In the genomic region with DNA sequence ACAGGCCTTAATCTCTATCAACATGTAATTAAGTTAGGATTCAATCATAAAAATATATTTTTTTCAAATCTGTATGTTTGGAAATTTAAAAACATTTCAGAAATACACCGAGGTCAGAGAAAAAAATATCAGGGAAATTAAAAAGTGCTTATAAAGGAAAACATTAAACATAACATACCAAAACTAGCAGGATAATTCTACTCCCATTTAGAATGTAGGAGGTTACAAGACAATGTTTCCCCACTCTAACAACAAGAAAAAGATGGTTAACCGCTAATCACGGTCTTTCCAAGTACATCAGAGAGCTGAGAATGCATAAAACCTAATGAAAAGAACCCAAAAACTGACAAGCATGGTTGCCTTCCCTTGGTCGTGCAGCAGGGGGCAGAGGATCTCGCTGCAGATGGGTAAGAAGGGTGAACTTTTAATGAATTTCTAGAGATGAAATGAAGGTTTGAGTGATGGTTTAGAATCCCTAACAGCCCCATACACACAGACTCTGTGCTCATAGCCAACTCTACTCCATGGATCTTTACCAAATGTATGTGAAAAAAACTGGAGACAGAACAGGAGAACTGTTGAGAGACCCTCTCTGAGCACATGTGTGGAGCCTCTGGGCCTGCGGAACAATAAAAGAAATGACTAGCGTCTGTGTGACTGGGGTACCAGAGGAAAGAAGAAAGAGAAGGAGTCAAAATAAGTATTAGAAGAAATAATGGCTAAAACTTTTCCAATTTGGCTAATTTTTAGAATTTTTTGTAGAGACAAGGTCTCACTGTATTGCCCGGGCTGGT, we compare ENCODE assay signal across 8 cellular contexts. TPM values are rescaled to one million over a fixed set of nuclear protein-coding genes. Genes with fewer than 3 reads are reported as not detected.
DNase-seq lines count a peak whose midpoint lies in the region; ATAC-seq and FAIRE-seq lines count a peak whose summit lies in the region.

No MANE protein-coding gene starts in this region.

- WGBS in small intestine, 3 donors = 55 to 61% (median 57%) methylated on average over 8 of the region's 8 CpGs

- H3K9me3 ChIP-seq in small intestine (ENCODE audit: control insufficient read depth, low read depth) = no peaks in the 10 kb centered on the region

- H3K36me3 ChIP-seq in small intestine (ENCODE audit: control insufficient read depth in 2 of 2, insufficient read depth in 2 of 2, low read length in 2 of 2) = no peaks in the 10 kb centered on the region

- no peaks in the 10 kb centered on the region for H3K4me1 ChIP-seq in small intestine (ENCODE audit: control insufficient read depth in 2 of 2, insufficient read depth in 1 of 2, low read depth in 1 of 2, low read length in 1 of 2)

- no peak overlapping the region for H3K4me3 ChIP-seq in small intestine (ENCODE audit: low read depth in 1 of 2, low read length in 2 of 2)

- peak; percentile 7 for DNase-seq in NCI-H2029 (lab: John Stamatoyannopoulos, UW)
- DNase-seq in NCI-H2029 treated with DMSO at 0.1 percent for 48 hours (lab: John Stamatoyannopoulos, UW) = no peak
- DNase-seq in NCI-H2227 (lab: John Stamatoyannopoulos, UW; ENCODE audit: unreplicated experiment) = peak; percentile 54
- DNase-seq in activated CD8-positive, alpha-beta memory T cell treated with anti-CD3 and anti-CD28 coated beads, Interleukin-2, amount 50 U/mL, for 48 hours = peak; percentile 64
- DNase-seq in fibroblast of gingiva (ENCODE audit: low read depth) = peak; percentile 44
- DNase-seq in small intestine = peak; percentile 17
- DNase-seq in NCI-H2171 (lab: John Stamatoyannopoulos, UW) = no peak

- no peak for FAIRE-seq in small intestine (lab: Jason Lieb, UNC)

- ATAC-seq in HG03039 (IDR thresholded peaks at IDR 0.05; ENCODE audit: unreplicated experiment) = no peak

- peaks cover 0 to 6% of the 10 kb centered on the region in 2 donors for H3K27me3 ChIP-seq in small intestine (ENCODE audit: control insufficient read depth in 2 of 2, insufficient read depth in 2 of 2, low read length in 2 of 2)

- no peak overlapping the region for H3K27ac ChIP-seq in small intestine (ENCODE audit: low read depth in 1 of 2, low read length in 1 of 2)

RNA-seq across cellular contexts. Expression of gene LSM14A, which starts 51.3 kb away (rescaled TPM):
- polyA plus RNA-seq in small intestine = 10 to 100 TPM; 53.0 to 82.0 (median 64.0) TPM

Comparison
In these comparisons a context has a peak if more than half of its experiments do, and no peak if none do; other contexts are left out.
1. DNase-seq: peak in NCI-H2029 (single experiment), NCI-H2227 (single experiment), activated CD8-positive, alpha-beta memory T cell treated with anti-CD3 and anti-CD28 coated beads, Interleukin-2, amount 50 U/mL, for 48 hours (single experiment), fibroblast of gingiva (single experiment) and small intestine (single experiment); none in NCI-H2029 treated with DMSO at 0.1 percent for 48 hours (single experiment) and NCI-H2171 (single experiment).